Comparison of ENCODE assay signal across 3 cellular contexts in genomic region chr15:98442901-98443300, GRCh38.
"Had no signal": no experiment of that assay in that cellular context is flagged by ENCODE, and none has a peak within 500 bp of the region (broad histone marks: within the 10 kb centered on the region; RNA-seq: fewer than 3 reads in every experiment).

No MANE protein-coding gene starts in this region.

- H3K4me3 ChIP-seq: lung, ovary had no signal

- H3K9me3 ChIP-seq: ovary had no signal

- H3K27me3 ChIP-seq: ovary had no signal

- DNase-seq: cerebellar nuclear complex had no signal

- H3K36me3 ChIP-seq: ovary had no signal

- H3K27ac ChIP-seq: ovary had no signal
